Comparison of ENCODE assay signal across 13 cellular contexts in the genomic region with DNA sequence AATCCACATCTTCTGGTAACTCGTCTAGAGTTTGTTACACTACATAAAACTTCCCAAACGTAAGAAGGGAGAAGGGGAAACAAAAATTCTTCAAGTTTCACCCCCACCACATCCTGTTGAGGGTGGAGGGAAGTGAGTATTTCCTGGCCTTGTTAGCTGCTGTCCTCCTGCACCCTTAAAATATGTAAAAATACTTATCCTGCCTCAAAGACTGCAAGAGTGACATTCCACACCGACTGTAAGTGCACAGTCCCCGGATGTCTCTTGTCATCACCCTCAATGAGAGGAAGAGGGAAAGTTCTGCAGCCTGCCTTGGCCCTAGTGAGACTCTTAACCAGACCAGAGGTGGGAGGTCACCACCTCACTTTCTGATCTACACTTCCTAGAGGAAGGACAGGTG. TPM values are rescaled to one million over a fixed set of nuclear protein-coding genes. Genes with fewer than 3 reads are reported as not detected.
DNase-seq lines count a peak whose midpoint lies in the region; ATAC-seq, FAIRE-seq and TF ChIP-seq lines count a peak whose summit lies in the region.
"Had no signal": no experiment of that assay in that cellular context is flagged by ENCODE, and none has a peak within 500 bp of the region (broad histone marks: within the 10 kb centered on the region; RNA-seq: fewer than 3 reads in every experiment).

No MANE protein-coding gene starts in this region.

- ATAC-seq in T-cell (replicated peaks in 1 of 4): peak; percentile 25 to 57 (median 40)
- no peak for ATAC-seq in GM18502 (IDR thresholded peaks at IDR 0.05; ENCODE audit: poor library complexity, unreplicated experiment)
- no peak for ATAC-seq in activated CD4-positive, CD25-positive, alpha-beta regulatory T cell treated with anti-CD3 and anti-CD28 coated beads, Interleukin-2, amount 50 U/mL, for 24 hours

- H3K36me3 Mint-ChIP-seq in T-cell (no peaks in the 10 kb centered on the region), endothelial cell (ENCODE audit: low read depth, unreplicated experiment) (peaks cover 18% of the 10 kb centered on the region)

- CTCF ChIA-PET in T-cell (lab: Charles Lee): no interaction called here

- TF ChIP-seq CTCF in endothelial cell (IDR thresholded peaks at IDR 0.05; ENCODE audit: unreplicated experiment): no peak

- DNase-seq in AML-193 (lab: John Stamatoyannopoulos, UW): peak; percentile 36 to 54
- no peak for DNase-seq in GM18507 (ENCODE audit: extremely low spot score, insufficient read length, low read depth)
- peak in 2 of 34 experiments; percentile 18 to 22 for DNase-seq in T-cell
- DNase-seq in endothelial cell (ENCODE audit: low spot score): no peak
- DNase-seq in occipital lobe (lab: John Stamatoyannopoulos, UW): no peak
- no peak for DNase-seq in ACHN
- DNase-seq: activated CD4-positive, CD25-positive, alpha-beta regulatory T cell; anterior cingulate cortex; BE2C; NCI-H2029 had no signal

- peak; percentile 77 for FAIRE-seq in GM18507 (lab: Jason Lieb, UNC)
- FAIRE-seq: endothelial cell of umbilical vein had no signal

- in situ Hi-C loops in ACHN (cut with HindIII; ENCODE audit: low pct_ligation_motif_present, low pct_unique_long_range_greater_than_20kb, low sequenced_read_pairs): no loop called here

- H3K9me3 Mint-ChIP-seq in T-cell: no peaks in the 10 kb centered on the region
- no peaks in the 10 kb centered on the region for H3K9me3 Mint-ChIP-seq in endothelial cell (ENCODE audit: unreplicated experiment)

- H3K27ac Mint-ChIP-seq in T-cell (peak overlapping the region; percentile 86 to 90), endothelial cell (ENCODE audit: unreplicated experiment) (peak overlapping the region; percentile 85)

- POLR2A ChIA-PET in T-cell (lab: Charles Lee): interaction anchor here in 1 of 2 donors (0.5 kb wide), 1 partner anchor 23 kb away, joined by 5 read pairs; no protein-coding TSS in a partner anchor

- peaks cover 6 to 23% of the 10 kb centered on the region in 2 donors for H3K27me3 Mint-ChIP-seq in T-cell
- H3K27me3 Mint-ChIP-seq in endothelial cell (ENCODE audit: unreplicated experiment): peaks cover 17% of the 10 kb centered on the region

- H3K4me3 Mint-ChIP-seq in T-cell (peak overlapping the region; percentile 21 to 82 (median 61)), endothelial cell (ENCODE audit: unreplicated experiment) (peak overlapping the region; percentile 89)

- H3K4me1 Mint-ChIP-seq in T-cell (peaks cover 69 to 70% (median 70%) of the 10 kb centered on the region in 3 donors), endothelial cell (ENCODE audit: unreplicated experiment) (peaks cover 66% of the 10 kb centered on the region)

RNA-seq across cellular contexts. Expression of a gene that starts 3.3 kb away (rescaled TPM):
- under 1 TPM in 3 of 5 donors, not detected in 2; 0.13 to 0.19 (median 0.15) TPM for total RNA-seq in T-cell
- total RNA-seq in endothelial cell (ENCODE audit: unreplicated experiment): 62.2 TPM
- total RNA-seq in occipital lobe: 10.0 TPM

RNA-seq across cellular contexts. Expression of a gene that starts 33.1 kb away (rescaled TPM):
- total RNA-seq in T-cell (10 to 100 TPM; 38.8 to 72.7 (median 61.8) TPM), endothelial cell (ENCODE audit: unreplicated experiment) (63.7 TPM), occipital lobe (1.2 TPM)

RNA-seq across cellular contexts. Expression of a gene that starts 41.2 kb away (rescaled TPM):
- total RNA-seq in T-cell: 10 to 100 TPM; 17.6 to 34.2 (median 30.1) TPM
- 60.5 TPM for total RNA-seq in endothelial cell (ENCODE audit: unreplicated experiment)
- total RNA-seq in occipital lobe: 41.3 TPM

Comparison
In these comparisons a context has a peak if more than half of its experiments do, and no peak if none do; other contexts are left out.
1. DNase-seq: peak in AML-193 (2 of 2); none in GM18507 (single experiment), endothelial cell (single experiment), occipital lobe (single experiment) and ACHN (single experiment).
2. ATAC-seq: peak in T-cell (4 of 4); none in GM18502 (single experiment) and activated CD4-positive, CD25-positive, alpha-beta regulatory T cell treated with anti-CD3 and anti-CD28 coated beads, Interleukin-2, amount 50 U/mL, for 24 hours (0 of 2).
3. RNA of a gene that starts 33.1 kb away (total RNA-seq): 63.7 TPM in endothelial cell (single experiment) and 38.8 to 72.7 TPM in T-cell; 1.2 TPM in occipital lobe (single experiment); every median in the first group is over 10 times any median in the second.